1 cellular context compared by ENCODE assay signal in the genomic region with DNA sequence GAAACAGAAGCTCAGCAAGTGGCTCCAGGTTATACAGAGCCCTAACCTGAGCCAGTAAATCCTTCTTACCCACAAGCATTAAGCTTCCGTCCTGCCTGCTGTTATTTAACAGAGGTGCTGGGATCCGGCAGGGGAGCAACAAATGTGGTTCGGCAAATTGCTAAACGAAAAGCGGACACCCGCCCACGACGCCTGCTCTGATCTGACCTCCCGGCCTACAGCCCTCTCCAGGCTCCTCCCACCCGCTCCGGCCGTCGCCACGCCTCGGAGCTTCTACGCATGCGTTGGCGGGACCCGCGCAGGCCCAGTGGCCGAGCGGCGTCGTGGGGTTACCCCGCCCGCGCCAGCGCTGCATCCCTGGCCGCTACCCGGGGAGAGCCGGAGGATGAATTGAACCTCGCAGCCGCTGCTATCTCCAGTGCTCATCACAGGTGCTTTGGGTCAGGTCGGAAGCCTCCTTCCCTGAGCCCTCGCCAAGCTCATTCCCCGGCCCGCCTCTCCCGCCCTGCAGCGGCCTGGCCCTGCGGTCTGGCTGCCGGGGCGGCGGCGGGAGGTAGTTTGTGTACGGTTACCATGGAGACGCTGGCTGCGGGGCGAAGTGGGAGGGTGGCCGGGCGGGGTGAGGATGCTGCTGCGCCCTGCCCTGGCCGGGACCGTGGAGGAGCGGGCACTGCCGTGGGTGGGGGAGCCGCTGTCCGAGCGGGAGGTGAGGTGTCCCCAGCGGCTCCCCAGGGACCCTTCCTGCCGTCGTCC.
TF ChIP-seq lines count a peak whose summit lies in the region.

A gene with protein sequence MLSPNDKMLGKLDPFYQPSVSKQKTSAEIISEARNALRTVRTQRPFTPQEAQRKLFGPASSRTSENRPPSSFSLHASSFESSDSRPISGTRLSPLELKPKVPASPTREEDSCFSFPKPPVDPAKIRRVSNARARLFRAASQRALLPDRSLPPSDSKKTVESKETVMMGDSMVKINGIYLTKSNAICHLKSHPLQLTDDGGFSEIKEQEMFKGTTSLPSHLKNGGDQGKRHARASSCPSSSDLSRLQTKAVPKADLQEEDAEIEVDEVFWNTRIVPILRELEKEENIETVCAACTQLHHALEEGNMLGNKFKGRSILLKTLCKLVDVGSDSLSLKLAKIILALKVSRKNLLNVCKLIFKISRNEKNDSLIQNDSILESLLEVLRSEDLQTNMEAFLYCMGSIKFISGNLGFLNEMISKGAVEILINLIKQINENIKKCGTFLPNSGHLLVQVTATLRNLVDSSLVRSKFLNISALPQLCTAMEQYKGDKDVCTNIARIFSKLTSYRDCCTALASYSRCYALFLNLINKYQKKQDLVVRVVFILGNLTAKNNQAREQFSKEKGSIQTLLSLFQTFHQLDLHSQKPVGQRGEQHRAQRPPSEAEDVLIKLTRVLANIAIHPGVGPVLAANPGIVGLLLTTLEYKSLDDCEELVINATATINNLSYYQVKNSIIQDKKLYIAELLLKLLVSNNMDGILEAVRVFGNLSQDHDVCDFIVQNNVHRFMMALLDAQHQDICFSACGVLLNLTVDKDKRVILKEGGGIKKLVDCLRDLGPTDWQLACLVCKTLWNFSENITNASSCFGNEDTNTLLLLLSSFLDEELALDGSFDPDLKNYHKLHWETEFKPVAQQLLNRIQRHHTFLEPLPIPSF (plus strand): TSS at position 307 of the 753 bp plus-strand sequence. CDS start 5,846 bp downstream, outside the sequence.

TF ChIP-seq in HEK293, 187 proteins besides CTCF, POLR2A, EP300 and RAD21 (continued from another document and continues in another):
- TF ChIP-seq, protein P1, sequence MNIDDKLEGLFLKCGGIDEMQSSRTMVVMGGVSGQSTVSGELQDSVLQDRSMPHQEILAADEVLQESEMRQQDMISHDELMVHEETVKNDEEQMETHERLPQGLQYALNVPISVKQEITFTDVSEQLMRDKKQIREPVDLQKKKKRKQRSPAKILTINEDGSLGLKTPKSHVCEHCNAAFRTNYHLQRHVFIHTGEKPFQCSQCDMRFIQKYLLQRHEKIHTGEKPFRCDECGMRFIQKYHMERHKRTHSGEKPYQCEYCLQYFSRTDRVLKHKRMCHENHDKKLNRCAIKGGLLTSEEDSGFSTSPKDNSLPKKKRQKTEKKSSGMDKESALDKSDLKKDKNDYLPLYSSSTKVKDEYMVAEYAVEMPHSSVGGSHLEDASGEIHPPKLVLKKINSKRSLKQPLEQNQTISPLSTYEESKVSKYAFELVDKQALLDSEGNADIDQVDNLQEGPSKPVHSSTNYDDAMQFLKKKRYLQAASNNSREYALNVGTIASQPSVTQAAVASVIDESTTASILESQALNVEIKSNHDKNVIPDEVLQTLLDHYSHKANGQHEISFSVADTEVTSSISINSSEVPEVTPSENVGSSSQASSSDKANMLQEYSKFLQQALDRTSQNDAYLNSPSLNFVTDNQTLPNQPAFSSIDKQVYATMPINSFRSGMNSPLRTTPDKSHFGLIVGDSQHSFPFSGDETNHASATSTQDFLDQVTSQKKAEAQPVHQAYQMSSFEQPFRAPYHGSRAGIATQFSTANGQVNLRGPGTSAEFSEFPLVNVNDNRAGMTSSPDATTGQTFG (tag by site-specific recombination; IDR thresholded peaks at IDR 0.05; ENCODE audit: borderline replicate concordance) = no peak
- TF ChIP-seq ZNF426 (tag by site-specific recombination; IDR thresholded peaks at IDR 0.05) (no peak), ZNF132 (tag by site-specific recombination; IDR thresholded peaks at IDR 0.05; ENCODE audit: borderline replicate concordance) (no peak), ZNF274 (IDR thresholded peaks at IDR 0.05; ENCODE audit: low read length) (no peak), ZNF274 (tag by site-specific recombination; IDR thresholded peaks at IDR 0.05; ENCODE audit: borderline replicate concordance) (no peak), ZNF350 (tag by site-specific recombination; IDR thresholded peaks at IDR 0.05) (no peak), ZNF785 (tag by site-specific recombination; IDR thresholded peaks at IDR 0.05) (no peak), ZNF701 (tag by site-specific recombination; IDR thresholded peaks at IDR 0.05) (no peak), ZNF423 (tag by site-specific recombination; IDR thresholded peaks at IDR 0.05) (no peak), ZNF791 (tag by site-specific recombination; IDR thresholded peaks at IDR 0.05) (no peak), SP2 (tag by site-specific recombination; IDR thresholded peaks at IDR 0.05) (peak; percentile 59), ELK4 (IDR thresholded peaks at IDR 0.05; ENCODE audit: borderline replicate concordance, low read depth, low read length) (no peak), ZNF548 (tag by site-specific recombination; IDR thresholded peaks at IDR 0.05) (no peak), ZNF621 (tag by site-specific recombination; IDR thresholded peaks at IDR 0.05) (no peak), IKZF3 (tag by site-specific recombination; IDR thresholded peaks at IDR 0.05) (no peak), ZNF473 (tag by site-specific recombination; IDR thresholded peaks at IDR 0.05) (no peak), ZNF560 (tag by site-specific recombination; IDR thresholded peaks at IDR 0.05; ENCODE audit: borderline replicate concordance) (no peak), ZNF707 (tag by site-specific recombination; IDR thresholded peaks at IDR 0.05) (no peak), ZNF433 (tag by site-specific recombination; IDR thresholded peaks at IDR 0.05; ENCODE audit: low read depth) (no peak), ZFP37 (tag by site-specific recombination; IDR thresholded peaks at IDR 0.05) (no peak), ZNF544 (tag by site-specific recombination; IDR thresholded peaks at IDR 0.05) (no peak), SP7 (tag by site-specific recombination; IDR thresholded peaks at IDR 0.05) (peak; percentile 70), ZNF202 (tag by site-specific recombination; IDR thresholded peaks at IDR 0.05; ENCODE audit: borderline replicate concordance) (no peak), ZNF155 (tag by site-specific recombination; IDR thresholded peaks at IDR 0.05) (no peak), SP3 (tag by site-specific recombination; IDR thresholded peaks at IDR 0.05) (peak; percentile 74), ZNF561 (tag by site-specific recombination; IDR thresholded peaks at IDR 0.05; ENCODE audit: borderline replicate concordance) (peak; percentile 14), ZNF280C (tag by site-specific recombination; IDR thresholded peaks at IDR 0.05) (no peak), ZNF629 (tag by site-specific recombination; IDR thresholded peaks at IDR 0.05) (peak; percentile 19; the same call in 1 of the 2 replicates), ZIC2 (tag by site-specific recombination; IDR thresholded peaks at IDR 0.05) (peak; percentile 82), ZNF366 (tag by site-specific recombination; conservative IDR thresholded peaks at IDR 0.05) (no peak), ZNF777 (tag by site-specific recombination; IDR thresholded peaks at IDR 0.05; ENCODE audit: borderline replicate concordance) (peak; percentile 53; the same call in 1 of the 2 replicates), PRDM1 (tag by site-specific recombination; IDR thresholded peaks at IDR 0.05) (no peak), ZSCAN23 (tag by site-specific recombination; IDR thresholded peaks at IDR 0.05) (no peak), TCF7L2 (IDR thresholded peaks at IDR 0.05; ENCODE audit: borderline replicate concordance, low read depth, low read length) (no peak), KLF17 (tag by site-specific recombination; IDR thresholded peaks at IDR 0.05) (no peak; the same call in 1 of the 2 replicates), ZBTB1 (tag by site-specific recombination; IDR thresholded peaks at IDR 0.05) (no peak), ZNF404 (tag by site-specific recombination; IDR thresholded peaks at IDR 0.05) (no peak), ZNF555 (tag by site-specific recombination; conservative IDR thresholded peaks at IDR 0.05) (no peak), ZNF335 (tag by site-specific recombination; conservative IDR thresholded peaks at IDR 0.05) (peak; percentile 94)
- TF ChIP-seq, protein P2, sequence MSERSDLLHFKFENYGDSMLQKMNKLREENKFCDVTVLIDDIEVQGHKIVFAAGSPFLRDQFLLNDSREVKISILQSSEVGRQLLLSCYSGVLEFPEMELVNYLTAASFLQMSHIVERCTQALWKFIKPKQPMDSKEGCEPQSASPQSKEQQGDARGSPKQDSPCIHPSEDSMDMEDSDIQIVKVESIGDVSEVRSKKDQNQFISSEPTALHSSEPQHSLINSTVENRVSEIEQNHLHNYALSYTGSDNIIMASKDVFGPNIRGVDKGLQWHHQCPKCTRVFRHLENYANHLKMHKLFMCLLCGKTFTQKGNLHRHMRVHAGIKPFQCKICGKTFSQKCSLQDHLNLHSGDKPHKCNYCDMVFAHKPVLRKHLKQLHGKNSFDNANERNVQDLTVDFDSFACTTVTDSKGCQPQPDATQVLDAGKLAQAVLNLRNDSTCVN (tag by site-specific recombination; optimal IDR thresholded peaks at IDR 0.05) = peak; percentile 60
- TF ChIP-seq, protein P3, sequence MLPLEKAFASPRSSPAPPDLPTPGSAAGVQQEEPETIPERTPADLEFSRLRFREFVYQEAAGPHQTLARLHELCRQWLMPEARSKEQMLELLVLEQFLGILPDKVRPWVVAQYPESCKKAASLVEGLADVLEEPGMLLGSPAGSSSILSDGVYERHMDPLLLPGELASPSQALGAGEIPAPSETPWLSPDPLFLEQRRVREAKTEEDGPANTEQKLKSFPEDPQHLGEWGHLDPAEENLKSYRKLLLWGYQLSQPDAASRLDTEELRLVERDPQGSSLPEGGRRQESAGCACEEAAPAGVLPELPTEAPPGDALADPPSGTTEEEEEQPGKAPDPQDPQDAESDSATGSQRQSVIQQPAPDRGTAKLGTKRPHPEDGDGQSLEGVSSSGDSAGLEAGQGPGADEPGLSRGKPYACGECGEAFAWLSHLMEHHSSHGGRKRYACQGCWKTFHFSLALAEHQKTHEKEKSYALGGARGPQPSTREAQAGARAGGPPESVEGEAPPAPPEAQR (tag by site-specific recombination; IDR thresholded peaks at IDR 0.05) = no peak
- TF ChIP-seq, protein P4, sequence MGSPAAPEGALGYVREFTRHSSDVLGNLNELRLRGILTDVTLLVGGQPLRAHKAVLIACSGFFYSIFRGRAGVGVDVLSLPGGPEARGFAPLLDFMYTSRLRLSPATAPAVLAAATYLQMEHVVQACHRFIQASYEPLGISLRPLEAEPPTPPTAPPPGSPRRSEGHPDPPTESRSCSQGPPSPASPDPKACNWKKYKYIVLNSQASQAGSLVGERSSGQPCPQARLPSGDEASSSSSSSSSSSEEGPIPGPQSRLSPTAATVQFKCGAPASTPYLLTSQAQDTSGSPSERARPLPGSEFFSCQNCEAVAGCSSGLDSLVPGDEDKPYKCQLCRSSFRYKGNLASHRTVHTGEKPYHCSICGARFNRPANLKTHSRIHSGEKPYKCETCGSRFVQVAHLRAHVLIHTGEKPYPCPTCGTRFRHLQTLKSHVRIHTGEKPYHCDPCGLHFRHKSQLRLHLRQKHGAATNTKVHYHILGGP (tag by site-specific recombination; IDR thresholded peaks at IDR 0.05) = no peak
- TF ChIP-seq, protein P5, sequence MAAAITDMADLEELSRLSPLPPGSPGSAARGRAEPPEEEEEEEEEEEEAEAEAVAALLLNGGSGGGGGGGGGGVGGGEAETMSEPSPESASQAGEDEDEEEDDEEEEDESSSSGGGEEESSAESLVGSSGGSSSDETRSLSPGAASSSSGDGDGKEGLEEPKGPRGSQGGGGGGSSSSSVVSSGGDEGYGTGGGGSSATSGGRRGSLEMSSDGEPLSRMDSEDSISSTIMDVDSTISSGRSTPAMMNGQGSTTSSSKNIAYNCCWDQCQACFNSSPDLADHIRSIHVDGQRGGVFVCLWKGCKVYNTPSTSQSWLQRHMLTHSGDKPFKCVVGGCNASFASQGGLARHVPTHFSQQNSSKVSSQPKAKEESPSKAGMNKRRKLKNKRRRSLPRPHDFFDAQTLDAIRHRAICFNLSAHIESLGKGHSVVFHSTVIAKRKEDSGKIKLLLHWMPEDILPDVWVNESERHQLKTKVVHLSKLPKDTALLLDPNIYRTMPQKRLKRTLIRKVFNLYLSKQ (tag by site-specific recombination; IDR thresholded peaks at IDR 0.05; ENCODE audit: borderline replicate concordance) = no peak
